Comparison of ENCODE assay signal across 23 cellular contexts in genomic region chr14:80606347-80606772, GRCh38.
DNase-seq lines count a peak whose midpoint lies in the region; ATAC-seq, FAIRE-seq and TF ChIP-seq lines count a peak whose summit lies in the region.
"Had no signal": no experiment of that assay in that cellular context is flagged by ENCODE, and none has a peak within 500 bp of the region (broad histone marks: within the 10 kb centered on the region; RNA-seq: fewer than 3 reads in every experiment).

No MANE protein-coding gene starts in this region.

- DNase-seq in D721Med (ENCODE audit: insufficient read length, low spot score) = no peak
- peak; percentile 20 for DNase-seq in SK-MEL-5 (ENCODE audit: low read depth, low spot score)
- DNase-seq in fibroblast of the conjunctiva (ENCODE audit: low read depth) = peak; percentile 46
- no peak for DNase-seq in osteocyte (ENCODE audit: extremely low spot score, unreplicated experiment)
- no peak for DNase-seq in activated CD4-positive, alpha-beta T cell treated with anti-CD3 and anti-CD28 coated beads, Interleukin-2, amount 50 U/mL, for 48 hours
- DNase-seq in natural killer cell = no peak
- no peak for DNase-seq in kidney tubule cell (ENCODE audit: low spot score)
- DNase-seq: activated CD8-positive, alpha-beta memory T cell treated with anti-CD3 and anti-CD28 coated beads for 24 hours; activated T-cell treated with anti-CD3 and anti-CD28 coated beads, Interleukin-2, amount 50 U/mL, for 24 hours; adrenal gland; C1 segment of cervical spinal cord; Calu3; foreskin keratinocyte; HFFc6; kidney; NCI-H1092 treated with DMSO at 0.1 percent for 48 hours; NCI-H2081 treated with DMSO at 0.1 percent for 48 hours; upper lobe of left lung had no signal

- no peak overlapping the region for H3K4me3 Mint-ChIP-seq in osteocyte (ENCODE audit: unreplicated experiment)
- H3K4me3 Mint-ChIP-seq in natural killer cell = no peak overlapping the region
- H3K4me3 Mint-ChIP-seq: activated T-cell treated with anti-CD3 and anti-CD28 coated beads, Interleukin-2, amount 50 U/mL, for 24 hours; HFFc6 had no signal

- H3K36me3 Mint-ChIP-seq in osteocyte (ENCODE audit: unreplicated experiment) = peaks cover 11% of the 10 kb centered on the region
- no peaks in the 10 kb centered on the region for H3K36me3 Mint-ChIP-seq in natural killer cell

- intact Hi-C loops in natural killer cell (cut with micrococcal nuclease) = no loop called here

- H3K9me3 Mint-ChIP-seq in osteocyte (ENCODE audit: unreplicated experiment) (peaks cover 11% of the 10 kb centered on the region), natural killer cell (peaks cover 0 to 5% of the 10 kb centered on the region in 2 donors)
- H3K9me3 Mint-ChIP-seq: activated T-cell treated with anti-CD3 and anti-CD28 coated beads, Interleukin-2, amount 50 U/mL, for 24 hours; HFFc6 had no signal

- H3K27ac Mint-ChIP-seq in osteocyte (ENCODE audit: unreplicated experiment) = peak overlapping the region; percentile 94
- no peak overlapping the region for H3K27ac Mint-ChIP-seq in natural killer cell
- H3K27ac Mint-ChIP-seq: activated T-cell treated with anti-CD3 and anti-CD28 coated beads, Interleukin-2, amount 50 U/mL, for 24 hours; HFFc6 had no signal

- no peaks in the 10 kb centered on the region for H3K27me3 Mint-ChIP-seq in osteocyte (ENCODE audit: unreplicated experiment)
- H3K27me3 Mint-ChIP-seq in natural killer cell (ENCODE audit: low read depth in 2 of 2) = no peaks in the 10 kb centered on the region
- H3K27me3 Mint-ChIP-seq: activated T-cell treated with anti-CD3 and anti-CD28 coated beads, Interleukin-2, amount 50 U/mL, for 24 hours had no signal

- peak; percentile 35 for FAIRE-seq in D721Med (lab: Jason Lieb, UNC)
- FAIRE-seq: endothelial cell of umbilical vein, GM12892, RCC 7860 had no signal

- no peak for ATAC-seq in HG03280 (IDR thresholded peaks at IDR 0.05; ENCODE audit: unreplicated experiment)
- ATAC-seq in natural killer cell = no peak
- ATAC-seq: activated CD4-positive, CD25-positive, alpha-beta regulatory T cell treated with anti-CD3 and anti-CD28 coated beads, Interleukin-2, amount 50 U/mL, for 24 hours; foreskin keratinocyte had no signal

- H3K4me1 Mint-ChIP-seq in osteocyte (ENCODE audit: unreplicated experiment) (peaks cover 67% of the 10 kb centered on the region), natural killer cell (no peaks in the 10 kb centered on the region)

- no peak for TF ChIP-seq CTCF in D721Med (IDR thresholded peaks at IDR 0.05; ENCODE audit: insufficient read depth, missing control alignments)
- no peak for TF ChIP-seq CTCF in osteocyte (IDR thresholded peaks at IDR 0.05)
- no peak for TF ChIP-seq CTCF in natural killer cell (IDR thresholded peaks at IDR 0.05)

- in situ Hi-C loops in SK-MEL-5 (cut with HindIII; ENCODE audit: low pct_unique_long_range_greater_than_20kb, low sequenced_read_pairs) = no loop called here

Comparison
In these comparisons a context has a peak if more than half of its experiments do, and no peak if none do; other contexts are left out.
1. DNase-seq: peak in SK-MEL-5 (single experiment) and fibroblast of the conjunctiva (single experiment); none in D721Med (single experiment), osteocyte (single experiment), activated CD4-positive, alpha-beta T cell treated with anti-CD3 and anti-CD28 coated beads, Interleukin-2, amount 50 U/mL, for 48 hours (0 of 2), natural killer cell (single experiment) and kidney tubule cell (single experiment).